ENCODE assay signal across 32 cellular contexts in the genomic region with DNA sequence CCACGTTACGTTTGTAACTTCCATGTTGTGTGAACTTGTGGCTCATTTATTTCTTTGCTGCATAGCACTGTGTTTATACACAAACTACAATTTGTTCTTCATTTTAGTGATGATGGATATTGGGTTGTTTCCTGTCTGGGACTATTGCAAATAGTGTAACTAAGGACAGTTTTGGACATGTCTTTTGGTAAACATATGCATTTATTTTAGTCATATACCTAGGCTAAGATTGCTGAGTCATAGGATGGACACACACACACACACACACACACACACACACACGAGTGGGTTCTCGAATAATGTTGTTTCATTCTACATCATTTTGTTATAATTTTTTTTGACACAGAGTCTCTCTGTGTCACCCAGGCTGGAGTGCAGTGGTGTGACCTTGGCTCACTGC.
"Had no signal": no experiment of that assay in that cellular context is flagged by ENCODE, and none has a peak within 500 bp of the region (broad histone marks: within the 10 kb centered on the region; RNA-seq: fewer than 3 reads in every experiment).

No MANE protein-coding gene starts in this region.

- H3K4me3 Mint-ChIP-seq: activated CD8-positive, alpha-beta T cell treated with anti-CD3 and anti-CD28 coated beads for 36 hours; activated naive CD4-positive, alpha-beta T cell treated with anti-CD3 and anti-CD28 coated beads, Interleukin-2, amount 50 U/mL, for 24 hours; activated naive CD8-positive, alpha-beta T cell treated with anti-CD3 and anti-CD28 coated beads for 36 hours; activated naive CD8-positive, alpha-beta T cell treated with anti-CD3 and anti-CD28 coated beads, Interleukin-2, amount 50 U/mL, for 24 hours; activated T-cell treated with anti-CD3 and anti-CD28 coated beads, Interleukin-2, amount 50 U/mL, for 4 hours; activated T-helper 17 cell treated with anti-CD3 and anti-CD28 coated beads, Interleukin-2, amount 50 U/mL, for 72 hours; brain; effector memory CD8-positive, alpha-beta T cell had no signal

- H3K9me3 Mint-ChIP-seq: activated CD8-positive, alpha-beta T cell treated with anti-CD3 and anti-CD28 coated beads for 36 hours; activated naive CD4-positive, alpha-beta T cell treated with anti-CD3 and anti-CD28 coated beads, Interleukin-2, amount 50 U/mL, for 24 hours; activated naive CD8-positive, alpha-beta T cell treated with anti-CD3 and anti-CD28 coated beads for 36 hours; activated naive CD8-positive, alpha-beta T cell treated with anti-CD3 and anti-CD28 coated beads, Interleukin-2, amount 50 U/mL, for 24 hours; activated T-cell treated with anti-CD3 and anti-CD28 coated beads, Interleukin-2, amount 50 U/mL, for 4 hours; activated T-helper 17 cell treated with anti-CD3 and anti-CD28 coated beads, Interleukin-2, amount 50 U/mL, for 72 hours; brain; effector memory CD8-positive, alpha-beta T cell had no signal

- H3K27ac ChIP-seq: adrenal gland, gastrocnemius medialis, heart left ventricle had no signal

- H3K4me1 ChIP-seq: adrenal gland, gastrocnemius medialis, heart left ventricle had no signal

- H3K9me3 ChIP-seq: adrenal gland, gastrocnemius medialis, heart left ventricle had no signal

- H3K4me3 ChIP-seq: adrenal gland, gastrocnemius medialis, heart left ventricle had no signal

- H3K27me3 ChIP-seq: adrenal gland, gastrocnemius medialis, heart left ventricle had no signal

- DNase-seq: activated CD4-positive, alpha-beta T cell treated with anti-CD3 and anti-CD28 coated beads for 4 hours; activated CD4-positive, alpha-beta T cell treated with anti-CD3 and anti-CD28 coated beads, Interleukin-2, amount 50 U/mL, for 1 hour; activated CD4-positive, alpha-beta T cell treated with anti-CD3 and anti-CD28 coated beads, Interleukin-2, amount 50 U/mL, for 48 hours; activated CD4-positive, CD25-positive, alpha-beta regulatory T cell; activated CD4-positive, CD25-positive, alpha-beta regulatory T cell treated with anti-CD3 and anti-CD28 coated beads, Interleukin-2, amount 50 U/mL, for 72 hours; activated CD8-positive, alpha-beta memory T cell treated with anti-CD3 and anti-CD28 coated beads for 24 hours; activated CD8-positive, alpha-beta T cell treated with anti-CD3 and anti-CD28 coated beads for 36 hours; activated effector memory CD4-positive, alpha-beta T cell treated with Interleukin-2 at 50 U/mL for 16 hours; activated gamma-delta T cell treated with Interleukin-2 at 50 U/mL for 16 hours; activated naive CD4-positive, alpha-beta T cell treated with Interleukin-2 at 50 U/mL for 16 hours; activated naive CD8-positive, alpha-beta T cell treated with anti-CD3 and anti-CD28 coated beads for 36 hours; activated naive CD8-positive, alpha-beta T cell treated with anti-CD3 and anti-CD28 coated beads, Interleukin-2, amount 50 U/mL, for 24 hours; activated T-cell treated with anti-CD3 and anti-CD28 coated beads, Interleukin-2, amount 50 U/mL, for 4 hours; adrenal gland; amygdala; aorta; caudate nucleus; cortex of kidney; dermis blood vessel endothelial cell; effector CD4-positive, alpha-beta T cell; effector memory CD8-positive, alpha-beta T cell; foreskin fibroblast; gastrocnemius medialis; glutamatergic neuron; heart left ventricle; hypothalamus; T-helper 2 cell had no signal

- H3K36me3 Mint-ChIP-seq: activated naive CD4-positive, alpha-beta T cell treated with anti-CD3 and anti-CD28 coated beads, Interleukin-2, amount 50 U/mL, for 24 hours; activated naive CD8-positive, alpha-beta T cell treated with anti-CD3 and anti-CD28 coated beads for 36 hours; brain had no signal

- ATAC-seq: activated CD8-positive, alpha-beta T cell treated with anti-CD3 and anti-CD28 coated beads for 36 hours; activated naive CD8-positive, alpha-beta T cell treated with anti-CD3 and anti-CD28 coated beads, Interleukin-2, amount 50 U/mL, for 24 hours; activated T-cell treated with anti-CD3 and anti-CD28 coated beads, Interleukin-2, amount 50 U/mL, for 4 hours; activated T-helper 17 cell treated with anti-CD3 and anti-CD28 coated beads, Interleukin-2, amount 50 U/mL, for 72 hours; effector memory CD8-positive, alpha-beta T cell; esophagus mucosa; gastrocnemius medialis; heart left ventricle had no signal

- H3K27ac Mint-ChIP-seq: activated CD8-positive, alpha-beta T cell treated with anti-CD3 and anti-CD28 coated beads for 36 hours; activated naive CD4-positive, alpha-beta T cell treated with anti-CD3 and anti-CD28 coated beads, Interleukin-2, amount 50 U/mL, for 24 hours; activated naive CD8-positive, alpha-beta T cell treated with anti-CD3 and anti-CD28 coated beads for 36 hours; activated naive CD8-positive, alpha-beta T cell treated with anti-CD3 and anti-CD28 coated beads, Interleukin-2, amount 50 U/mL, for 24 hours; activated T-helper 17 cell treated with anti-CD3 and anti-CD28 coated beads, Interleukin-2, amount 50 U/mL, for 72 hours; brain; effector memory CD8-positive, alpha-beta T cell had no signal

- H3K36me3 ChIP-seq: adrenal gland, gastrocnemius medialis, heart left ventricle had no signal

- FAIRE-seq: colon had no signal

- H3K4me1 Mint-ChIP-seq: brain had no signal

- H3K27me3 Mint-ChIP-seq: activated naive CD4-positive, alpha-beta T cell treated with anti-CD3 and anti-CD28 coated beads, Interleukin-2, amount 50 U/mL, for 24 hours; activated naive CD8-positive, alpha-beta T cell treated with anti-CD3 and anti-CD28 coated beads for 36 hours; activated T-helper 17 cell treated with anti-CD3 and anti-CD28 coated beads, Interleukin-2, amount 50 U/mL, for 72 hours; brain; effector memory CD8-positive, alpha-beta T cell had no signal
